Comparison of ENCODE assay signal across 2 cellular contexts in the genomic region with DNA sequence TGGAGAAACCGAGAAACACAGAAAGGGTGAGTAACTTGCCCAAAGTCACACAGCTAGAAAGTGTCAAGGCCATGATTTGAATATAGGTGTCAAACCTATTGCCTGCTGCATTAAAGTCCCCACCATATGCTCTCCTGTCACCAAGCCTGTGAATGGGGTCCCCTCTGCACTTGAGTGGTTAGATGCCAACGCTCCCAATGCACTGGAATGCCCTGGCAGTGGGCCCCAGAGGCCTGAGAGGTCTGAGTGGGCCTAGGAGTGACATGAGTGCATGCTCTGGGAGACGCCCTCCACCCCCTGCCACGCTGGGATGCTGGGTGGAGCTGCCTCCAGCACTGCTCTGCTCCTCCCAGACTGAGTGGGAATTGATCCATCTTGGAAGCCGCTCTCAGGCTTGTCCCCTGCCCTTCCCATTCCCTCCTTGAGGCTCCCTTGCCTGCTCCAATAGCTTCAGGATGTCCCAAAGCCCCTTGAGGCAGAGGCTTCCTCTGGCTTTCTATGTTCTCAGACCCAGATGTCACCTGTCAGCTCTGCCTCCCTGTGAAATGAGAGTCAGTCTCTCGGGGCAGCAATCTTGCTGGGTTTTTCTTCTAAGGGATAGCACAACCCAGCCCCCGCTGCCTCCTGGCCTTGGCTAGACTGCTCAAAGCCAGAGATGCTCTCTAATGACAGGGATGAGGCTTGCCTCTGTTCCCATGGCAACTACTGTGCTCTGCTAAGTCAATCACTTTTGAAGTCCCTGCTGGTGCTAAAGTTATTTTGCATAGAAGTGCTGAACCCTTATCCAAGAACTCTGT.
TF ChIP-seq lines count a peak whose summit lies in the region.

No MANE protein-coding gene starts in this region.

TF ChIP-seq in IMR-90, 13 proteins besides CTCF, POLR2A, EP300 and RAD21:
- TF ChIP-seq MXI1 (IDR thresholded peaks at IDR 0.05; ENCODE audit: borderline replicate concordance, low read depth, low read length), result no peak
- no peak for TF ChIP-seq SMC3 (IDR thresholded peaks at IDR 0.05; ENCODE audit: low read depth, low read length)
- TF ChIP-seq, protein P1, sequence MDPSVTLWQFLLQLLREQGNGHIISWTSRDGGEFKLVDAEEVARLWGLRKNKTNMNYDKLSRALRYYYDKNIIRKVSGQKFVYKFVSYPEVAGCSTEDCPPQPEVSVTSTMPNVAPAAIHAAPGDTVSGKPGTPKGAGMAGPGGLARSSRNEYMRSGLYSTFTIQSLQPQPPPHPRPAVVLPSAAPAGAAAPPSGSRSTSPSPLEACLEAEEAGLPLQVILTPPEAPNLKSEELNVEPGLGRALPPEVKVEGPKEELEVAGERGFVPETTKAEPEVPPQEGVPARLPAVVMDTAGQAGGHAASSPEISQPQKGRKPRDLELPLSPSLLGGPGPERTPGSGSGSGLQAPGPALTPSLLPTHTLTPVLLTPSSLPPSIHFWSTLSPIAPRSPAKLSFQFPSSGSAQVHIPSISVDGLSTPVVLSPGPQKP (IDR thresholded peaks at IDR 0.05; ENCODE audit: borderline replicate concordance, low read depth, low read length), result no peak
- no peak for TF ChIP-seq BHLHE40 (IDR thresholded peaks at IDR 0.05; ENCODE audit: low read depth, low read length)
- TF ChIP-seq MAFK (IDR thresholded peaks at IDR 0.05; ENCODE audit: low read depth, low read length), result no peak
- TF ChIP-seq CHD1 (IDR thresholded peaks at IDR 0.05; ENCODE audit: low read depth, low read length), result no peak
- no peak for TF ChIP-seq CEBPB (IDR thresholded peaks at IDR 0.05; ENCODE audit: low read depth, low read length)
- no peak for TF ChIP-seq MAZ (IDR thresholded peaks at IDR 0.05; ENCODE audit: borderline replicate concordance, low read depth, low read length)
- TF ChIP-seq, protein P2, sequence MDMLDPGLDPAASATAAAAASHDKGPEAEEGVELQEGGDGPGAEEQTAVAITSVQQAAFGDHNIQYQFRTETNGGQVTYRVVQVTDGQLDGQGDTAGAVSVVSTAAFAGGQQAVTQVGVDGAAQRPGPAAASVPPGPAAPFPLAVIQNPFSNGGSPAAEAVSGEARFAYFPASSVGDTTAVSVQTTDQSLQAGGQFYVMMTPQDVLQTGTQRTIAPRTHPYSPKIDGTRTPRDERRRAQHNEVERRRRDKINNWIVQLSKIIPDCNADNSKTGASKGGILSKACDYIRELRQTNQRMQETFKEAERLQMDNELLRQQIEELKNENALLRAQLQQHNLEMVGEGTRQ (IDR thresholded peaks at IDR 0.05; ENCODE audit: low read depth, low read length), result no peak
- no peak for TF ChIP-seq RFX5 (IDR thresholded peaks at IDR 0.05; ENCODE audit: low read depth, low read length)
- TF ChIP-seq FOS (IDR thresholded peaks at IDR 0.05; ENCODE audit: low read depth, low read length), result no peak
- TF ChIP-seq NFE2L2 (IDR thresholded peaks at IDR 0.05; ENCODE audit: low read depth, low read length), result no peak
- no peak for TF ChIP-seq RCOR1 (IDR thresholded peaks at IDR 0.05; ENCODE audit: insufficient replicate concordance, low read length)

TF ChIP-seq in neural cell, 6 proteins besides CTCF, POLR2A, EP300 and RAD21:
- TF ChIP-seq, protein P3, sequence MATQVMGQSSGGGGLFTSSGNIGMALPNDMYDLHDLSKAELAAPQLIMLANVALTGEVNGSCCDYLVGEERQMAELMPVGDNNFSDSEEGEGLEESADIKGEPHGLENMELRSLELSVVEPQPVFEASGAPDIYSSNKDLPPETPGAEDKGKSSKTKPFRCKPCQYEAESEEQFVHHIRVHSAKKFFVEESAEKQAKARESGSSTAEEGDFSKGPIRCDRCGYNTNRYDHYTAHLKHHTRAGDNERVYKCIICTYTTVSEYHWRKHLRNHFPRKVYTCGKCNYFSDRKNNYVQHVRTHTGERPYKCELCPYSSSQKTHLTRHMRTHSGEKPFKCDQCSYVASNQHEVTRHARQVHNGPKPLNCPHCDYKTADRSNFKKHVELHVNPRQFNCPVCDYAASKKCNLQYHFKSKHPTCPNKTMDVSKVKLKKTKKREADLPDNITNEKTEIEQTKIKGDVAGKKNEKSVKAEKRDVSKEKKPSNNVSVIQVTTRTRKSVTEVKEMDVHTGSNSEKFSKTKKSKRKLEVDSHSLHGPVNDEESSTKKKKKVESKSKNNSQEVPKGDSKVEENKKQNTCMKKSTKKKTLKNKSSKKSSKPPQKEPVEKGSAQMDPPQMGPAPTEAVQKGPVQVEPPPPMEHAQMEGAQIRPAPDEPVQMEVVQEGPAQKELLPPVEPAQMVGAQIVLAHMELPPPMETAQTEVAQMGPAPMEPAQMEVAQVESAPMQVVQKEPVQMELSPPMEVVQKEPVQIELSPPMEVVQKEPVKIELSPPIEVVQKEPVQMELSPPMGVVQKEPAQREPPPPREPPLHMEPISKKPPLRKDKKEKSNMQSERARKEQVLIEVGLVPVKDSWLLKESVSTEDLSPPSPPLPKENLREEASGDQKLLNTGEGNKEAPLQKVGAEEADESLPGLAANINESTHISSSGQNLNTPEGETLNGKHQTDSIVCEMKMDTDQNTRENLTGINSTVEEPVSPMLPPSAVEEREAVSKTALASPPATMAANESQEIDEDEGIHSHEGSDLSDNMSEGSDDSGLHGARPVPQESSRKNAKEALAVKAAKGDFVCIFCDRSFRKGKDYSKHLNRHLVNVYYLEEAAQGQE (IDR thresholded peaks at IDR 0.05; ENCODE audit: borderline replicate concordance), result peak; percentile 78
- TF ChIP-seq MXI1 (conservative IDR thresholded peaks at IDR 0.05; ENCODE audit: poor library complexity, severe bottlenecking) (peak; percentile 40), SMC3 (conservative IDR thresholded peaks at IDR 0.05; ENCODE audit: poor library complexity) (peak; percentile 64), POLR2AphosphoS5 (IDR thresholded peaks at IDR 0.05) (peak; percentile 77), EZH2 (IDR thresholded peaks at IDR 0.05; ENCODE audit: borderline replicate concordance, insufficient read depth, low read length, poor library complexity, severe bottlenecking) (no peak)
TF ChIP-seq in neural cell: peak in this region for 4.
